9 cellular contexts compared by ENCODE assay signal in genomic region chr15:31483053-31483923, GRCh38.
DNase-seq lines count a peak whose midpoint lies in the region; ATAC-seq, FAIRE-seq and TF ChIP-seq lines count a peak whose summit lies in the region.
"Had no signal": no experiment of that assay in that cellular context is flagged by ENCODE, and none has a peak within 500 bp of the region (broad histone marks: within the 10 kb centered on the region; RNA-seq: fewer than 3 reads in every experiment).

No MANE protein-coding gene starts in this region.

- H3K27me3 Mint-ChIP-seq in MCF 10A (ENCODE audit: insufficient read depth, unreplicated experiment), result no peaks in the 10 kb centered on the region

- peak in 1 of 2 donors; percentile 56 for ATAC-seq in upper lobe of left lung (ENCODE audit: low FRiP score in 2 of 2)

- H3K27ac ChIP-seq in breast epithelium (no peak overlapping the region), upper lobe of left lung (no peak overlapping the region)

- H3K9me3 Mint-ChIP-seq in MCF 10A (ENCODE audit: unreplicated experiment), result no peaks in the 10 kb centered on the region

- 15 to 18% methylated on average over 9 to 28 of the region's 138 CpGs for WGBS in upper lobe of left lung, 2 donors

- peaks cover 6% of the 10 kb centered on the region for H3K4me1 Mint-ChIP-seq in MCF 10A (ENCODE audit: insufficient read depth, unreplicated experiment)

- H3K27ac Mint-ChIP-seq in MCF 10A (ENCODE audit: low read depth, unreplicated experiment), result no peak overlapping the region

- TF ChIP-seq POLR2A in breast epithelium (IDR thresholded peaks at IDR 0.05) (no peak), upper lobe of left lung (IDR thresholded peaks at IDR 0.05) (no peak)

- FAIRE-seq in bronchial epithelial cell (lab: Jason Lieb, UNC), result no peak
- FAIRE-seq: A204.1 had no signal

- TF ChIP-seq CTCF in breast epithelium (IDR thresholded peaks at IDR 0.05) (no peak), MCF 10A (IDR thresholded peaks at IDR 0.05; ENCODE audit: unreplicated experiment) (no peak), bronchial epithelial cell (IDR thresholded peaks at IDR 0.05; ENCODE audit: insufficient read depth, low read length, severe bottlenecking) (no peak), upper lobe of left lung (IDR thresholded peaks at IDR 0.05) (peak in 3 of 6 experiments; percentile 6 to 46 (median 22))

- CTCF ChIA-PET in MCF 10A (lab: Yijun Ruan, JAX), result interaction anchor here (0.6 kb wide), 1 partner anchor 121 kb away, joined by 3 read pairs; no protein-coding TSS in a partner anchor

- BruUV-seq in MCF 10A (replicated peaks; lab: Mats Ljungman, UMichigan), result no TSS peak

- no peak for TF ChIP-seq EP300 in upper lobe of left lung (IDR thresholded peaks at IDR 0.05)

- intact Hi-C loops in breast epithelium (cut with DNase I; ENCODE audit: low total_unique reads), result loop anchor here (10.0 kb wide), 2 partner anchors 108 to 278 kb away; no protein-coding TSS in a partner anchor
- intact Hi-C loops in MCF 10A (cut with micrococcal nuclease), result no loop called here

- DNase-seq in breast epithelium (ENCODE audit: low spot score in 2 of 2) (no peak), MCF 10A (ENCODE audit: unreplicated experiment) (no peak), bronchial epithelial cell (ENCODE audit: low read depth) (no peak), upper lobe of left lung (peak in 1 of 2 donors; percentile 89), NK-92 (lab: John Stamatoyannopoulos, UW; ENCODE audit: unreplicated experiment) (no peak), NCI-H2081 (lab: John Stamatoyannopoulos, UW) (no peak), NCI-H2171 (lab: John Stamatoyannopoulos, UW) (no peak)

- H3K9me3 ChIP-seq in breast epithelium (no peaks in the 10 kb centered on the region), mononuclear cell (ENCODE audit: low read depth, low read length) (no peaks in the 10 kb centered on the region), upper lobe of left lung (no peaks in the 10 kb centered on the region)

- H3K36me3 ChIP-seq in breast epithelium (no peaks in the 10 kb centered on the region), bronchial epithelial cell (ENCODE audit: control insufficient read depth, insufficient read depth, low read length) (no peaks in the 10 kb centered on the region), upper lobe of left lung (no peaks in the 10 kb centered on the region)

- POLR2A ChIA-PET in MCF 10A (lab: Yijun Ruan, JAX), result no interaction called here

- no peaks in the 10 kb centered on the region for H3K4me1 ChIP-seq in breast epithelium
- peaks cover 16% of the 10 kb centered on the region for H3K4me1 ChIP-seq in mononuclear cell (ENCODE audit: insufficient read depth, low read length)
- peaks cover 2 to 21% (median 8%) of the 10 kb centered on the region in 4 donors for H3K4me1 ChIP-seq in upper lobe of left lung

- H3K27me3 ChIP-seq in breast epithelium, result peaks cover 0 to 12% of the 10 kb centered on the region in 2 donors
- peaks cover 8% of the 10 kb centered on the region for H3K27me3 ChIP-seq in bronchial epithelial cell (ENCODE audit: control insufficient read depth, insufficient read depth, low read length)
- peaks cover 25% of the 10 kb centered on the region for H3K27me3 ChIP-seq in mononuclear cell (ENCODE audit: insufficient read depth, low read length)
- H3K27me3 ChIP-seq in upper lobe of left lung, result peaks cover 0 to 12% (median 2%) of the 10 kb centered on the region in 4 donors

- no peaks in the 10 kb centered on the region for H3K36me3 Mint-ChIP-seq in MCF 10A (ENCODE audit: insufficient read depth, unreplicated experiment)

- H3K4me3 ChIP-seq in breast epithelium (peak overlapping the region; percentile 31 to 66 (median 41)), bronchial epithelial cell (ENCODE audit: low read depth, low read length) (peak overlapping the region; percentile 12), mononuclear cell (ENCODE audit: low read length) (peak overlapping the region; percentile 37), upper lobe of left lung (peak overlapping the region in 3 of 4 donors; percentile 44 to 47 (median 45))

- H3K4me3 Mint-ChIP-seq in MCF 10A (ENCODE audit: unreplicated experiment), result no peak overlapping the region
